In genomic region chr11:19763315-19763714, GRCh38 we compare ENCODE assay signal across 1 cellular context.
TF ChIP-seq lines count a peak whose summit lies in the region.

No MANE protein-coding gene starts in this region.

TF ChIP-seq in H1, 55 proteins besides CTCF, POLR2A, EP300 and RAD21:
- TF ChIP-seq SP2 (IDR thresholded peaks at IDR 0.05; ENCODE audit: low read length) (no peak), CBX5 (IDR thresholded peaks at IDR 0.05; ENCODE audit: low read depth, low read length) (no peak), NANOG (IDR thresholded peaks at IDR 0.05; ENCODE audit: insufficient read depth, low read depth, low read length, poor library complexity, severe bottlenecking) (no peak), GABPA (IDR thresholded peaks at IDR 0.05; ENCODE audit: borderline replicate concordance, insufficient read depth, low read length) (no peak), TBP (IDR thresholded peaks at IDR 0.05; ENCODE audit: low read depth, low read length) (no peak), CHD2 (IDR thresholded peaks at IDR 0.05; ENCODE audit: low read length) (no peak)
